Comparison of ENCODE assay signal across 8 cellular contexts in the genomic region with DNA sequence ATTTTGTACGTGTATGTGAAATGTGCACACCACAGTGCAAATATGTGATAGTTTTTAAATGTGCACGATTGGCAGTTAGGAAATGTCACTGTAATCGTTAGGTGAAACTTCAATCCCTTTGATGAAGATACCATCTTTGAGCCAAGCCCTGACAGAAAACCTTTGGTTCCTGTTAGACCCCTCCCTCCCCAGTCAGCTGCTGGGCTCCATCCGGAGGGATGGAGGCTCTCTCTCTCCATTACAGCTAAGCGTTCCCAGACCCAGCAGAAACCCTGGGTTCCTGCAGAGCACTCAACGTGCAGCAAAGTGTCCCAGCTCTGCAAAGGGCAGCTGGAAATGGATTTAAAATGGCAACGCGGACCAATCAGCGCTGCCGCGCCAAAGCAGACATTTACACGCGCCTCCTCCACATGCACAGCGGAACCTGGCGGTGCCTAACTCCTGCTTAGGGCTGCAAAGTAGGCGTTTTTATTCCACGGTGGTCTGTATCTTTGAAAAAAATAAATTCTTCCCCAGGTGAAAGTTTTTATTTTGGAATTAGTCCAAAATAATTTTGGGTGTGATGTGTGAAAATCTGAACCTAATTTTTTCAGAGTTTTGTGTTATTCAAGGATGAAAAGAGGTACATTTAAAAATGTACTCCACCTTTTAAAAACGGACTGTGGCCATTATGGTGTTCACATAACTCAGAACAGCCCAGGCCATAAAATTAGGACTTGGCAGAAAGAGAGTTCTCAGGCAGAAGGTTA. TPM values are rescaled to one million over a fixed set of nuclear protein-coding genes. Genes with fewer than 3 reads are reported as not detected.
DNase-seq lines count a peak whose midpoint lies in the region; ATAC-seq and TF ChIP-seq lines count a peak whose summit lies in the region.

No MANE protein-coding gene starts in this region.

- no peak for DNase-seq in AG04450 (ENCODE audit: low read depth, low spot score)
- DNase-seq in H7: peak; percentile 83
- DNase-seq in activated B cell treated with CpG ODN at 0.5 μM for 24 hours: no peak
- DNase-seq in iPS DF 6.9 (ENCODE audit: low read depth, low spot score): no peak

- no CpG with 5 or more reads among the region's 18 CpGs for WGBS in iPS DF 6.9 (ENCODE audit: insufficient coverage, insufficient read length)

- no peaks in the 10 kb centered on the region for H3K27me3 ChIP-seq in AG04450 (ENCODE audit: control insufficient read depth, insufficient read depth, low read length)
- H3K27me3 ChIP-seq in H7 (ENCODE audit: control insufficient read depth, insufficient read depth, low read length): no peaks in the 10 kb centered on the region
- H3K27me3 ChIP-seq in iPS DF 6.9 (ENCODE audit: control insufficient read depth, insufficient read depth, low read length): no peaks in the 10 kb centered on the region
- H3K27me3 ChIP-seq in subcutaneous abdominal adipose tissue (ENCODE audit: control insufficient read depth in 5 of 5, insufficient read depth in 4 of 5, low read length in 5 of 5): peaks cover 2 to 45% (median 23%) of the 10 kb centered on the region in 5 donors

- peaks cover 48% of the 10 kb centered on the region for H3K27me3 Mint-ChIP-seq in activated B cell treated with CpG ODN at 0.5 μM for 24 hours

- POLR2A ChIA-PET in AG04450 (lab: Yijun Ruan, JAX) (interaction anchor here (0.6 kb wide), 1 partner anchor 430 kb away, joined by 12 read pairs; no protein-coding TSS in a partner anchor), activated B cell treated with CpG ODN at 0.5 μM for 24 hours (lab: Charles Lee) (no interaction called here)

- CTCF ChIA-PET in AG04450 (lab: Charles Lee): no interaction called here
- CTCF ChIA-PET in activated B cell treated with CpG ODN at 0.5 μM for 24 hours (lab: Charles Lee): no interaction called here

- no peak for ATAC-seq in activated B cell treated with CpG ODN at 0.5 μM for 24 hours (ENCODE audit: low read depth)
- no peak for ATAC-seq in GM18870 (IDR thresholded peaks at IDR 0.05; ENCODE audit: unreplicated experiment)
- no peak for ATAC-seq in GM18511 (IDR thresholded peaks at IDR 0.05; ENCODE audit: unreplicated experiment)
- no peak for ATAC-seq in GM18909 (IDR thresholded peaks at IDR 0.05; ENCODE audit: poor library complexity, unreplicated experiment)

- H3K36me3 ChIP-seq in H7 (replicated peaks; ENCODE audit: control insufficient read depth, insufficient read depth, low read length): no peaks in the 10 kb centered on the region
- no peaks in the 10 kb centered on the region for H3K36me3 ChIP-seq in iPS DF 6.9 (ENCODE audit: control insufficient read depth, insufficient read depth, low read length)
- no peaks in the 10 kb centered on the region for H3K36me3 ChIP-seq in subcutaneous abdominal adipose tissue (ENCODE audit: control insufficient read depth in 5 of 5, insufficient read depth in 5 of 5, low read length in 5 of 5)

- H3K4me3 ChIP-seq in AG04450 (ENCODE audit: low read depth, low read length) (peak overlapping the region; percentile 69), H7 (ENCODE audit: insufficient read depth, low read depth, low read length) (peak overlapping the region; percentile 82), iPS DF 6.9 (ENCODE audit: low read length) (peak overlapping the region; percentile 85; the same call in 1 of the 2 replicates), subcutaneous abdominal adipose tissue (ENCODE audit: low read depth in 1 of 5, low read length in 5 of 5) (peak overlapping the region in 4 of 5 donors; percentile 65 to 74 (median 72))

- no peaks in the 10 kb centered on the region; the same call in 1 of the 2 replicates for H3K9me3 ChIP-seq in AG04450 (ENCODE audit: control insufficient read depth, insufficient read depth, low read length)
- H3K9me3 ChIP-seq in iPS DF 6.9 (ENCODE audit: control insufficient read depth, insufficient read depth, low read length): no peaks in the 10 kb centered on the region
- no peaks in the 10 kb centered on the region for H3K9me3 ChIP-seq in subcutaneous abdominal adipose tissue (ENCODE audit: control insufficient read depth in 5 of 5, low read length in 5 of 5)

- H3K4me1 ChIP-seq in iPS DF 6.9 (ENCODE audit: control insufficient read depth, insufficient read depth, low read length) (peaks cover 1% of the 10 kb centered on the region), subcutaneous abdominal adipose tissue (ENCODE audit: control insufficient read depth in 5 of 5, insufficient read depth in 5 of 5, low read length in 5 of 5) (peaks cover 6 to 38% (median 35%) of the 10 kb centered on the region in 5 donors)

- peaks cover 29% of the 10 kb centered on the region for H3K4me1 Mint-ChIP-seq in activated B cell treated with CpG ODN at 0.5 μM for 24 hours

- intact Hi-C loops in activated B cell treated with CpG ODN at 0.5 μM for 24 hours (cut with micrococcal nuclease): no loop called here

- H3K27ac Mint-ChIP-seq in activated B cell treated with CpG ODN at 0.5 μM for 24 hours: no peak overlapping the region

- H3K9me3 Mint-ChIP-seq in activated B cell treated with CpG ODN at 0.5 μM for 24 hours: peaks cover 3% of the 10 kb centered on the region

- TF ChIP-seq CTCF in AG04450 (IDR thresholded peaks at IDR 0.05; ENCODE audit: low read depth, low read length) (peak; percentile 8; the same call in 1 of the 2 replicates), activated B cell treated with CpG ODN at 0.5 μM for 24 hours (IDR thresholded peaks at IDR 0.05) (no peak)

- no peaks in the 10 kb centered on the region for H3K36me3 Mint-ChIP-seq in activated B cell treated with CpG ODN at 0.5 μM for 24 hours (ENCODE audit: low read depth)

- H3K27ac ChIP-seq in AG04450 (ENCODE audit: low read depth, low read length) (peak overlapping the region; percentile 82), iPS DF 6.9 (ENCODE audit: low read length) (no peak overlapping the region), subcutaneous abdominal adipose tissue (ENCODE audit: low read depth, low read length) (no peak overlapping the region)

- H3K9ac ChIP-seq in subcutaneous abdominal adipose tissue (ENCODE audit: low read length in 5 of 5): no peak overlapping the region

- peak overlapping the region; percentile 64 for H3K4me3 Mint-ChIP-seq in activated B cell treated with CpG ODN at 0.5 μM for 24 hours

RNA-seq across cellular contexts. Expression of a gene that starts 1.4 kb away (rescaled TPM):
- polyA plus RNA-seq in AG04450 (2011; rRNA removed): 81.6 and 99.2 TPM in 2 replicates
- polyA minus RNA-seq in AG04450 (2011; rRNA and poly(A)+ RNA removed): 54.5 and 76.0 TPM in 2 replicates
- total RNA-seq in H7 (2014; rRNA removed; shearing (Covaris generic)): 61.1 and 61.9 TPM in 2 replicates
- total RNA-seq in activated B cell treated with CpG ODN at 0.5 μM for 24 hours: not detected in 2 replicates

Comparison
In these comparisons a context has a peak if more than half of its experiments do, and no peak if none do; other contexts are left out.
1. RNA of a gene that starts 1.4 kb away (total RNA-seq): 61.1 to 61.9 TPM in H7; not detected in activated B cell treated with CpG ODN at 0.5 μM for 24 hours; every median in the first group is over 10 times any median in the second.
2. Peak in every context shown above with its lines, with median percentiles within 50 percentile points of each other: H3K4me3 ChIP-seq.